Comparison of ENCODE assay signal across 10 cellular contexts in the genomic region with DNA sequence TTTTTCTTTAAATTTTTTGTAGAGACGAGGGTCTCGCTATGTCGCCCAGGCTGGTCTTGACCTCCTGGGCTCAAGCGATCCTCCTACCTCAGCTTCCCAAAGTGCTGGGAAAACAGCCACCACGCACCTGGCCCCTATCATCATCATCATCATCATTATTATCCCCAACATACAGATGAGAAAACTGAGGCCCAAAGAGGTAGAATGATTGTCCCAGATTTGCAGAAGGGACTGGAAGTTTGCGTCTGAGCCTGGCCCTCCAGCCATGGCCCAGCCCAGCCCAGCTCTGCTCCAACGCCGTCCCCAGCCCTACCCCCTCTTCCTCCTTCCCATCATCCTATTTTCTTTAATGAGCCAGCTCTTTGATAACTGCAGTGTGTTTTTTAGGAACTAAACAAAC. TPM values are rescaled to one million over a fixed set of nuclear protein-coding genes. Genes with fewer than 3 reads are reported as not detected.
"Had no signal": no experiment of that assay in that cellular context is flagged by ENCODE, and none has a peak within 500 bp of the region (broad histone marks: within the 10 kb centered on the region; RNA-seq: fewer than 3 reads in every experiment).

No MANE protein-coding gene starts in this region.

- ATAC-seq: HepG2 had no signal

- H3K9ac ChIP-seq: KMS-11 had no signal

- H3K4me2 ChIP-seq: KMS-11 had no signal

- H3K27ac ChIP-seq: HL-60, KMS-11 had no signal

- DNase-seq: IMR-90, KBM-7, KG1 had no signal

- FAIRE-seq: HepG2, HTR-8/SVneo had no signal

RNA-seq across cellular contexts. Expression of gene TMEM130, which starts 34.9 kb away (rescaled TPM):
- total RNA-seq: HepG2, HT-29, HT1080 had no signal
- polyA plus RNA-seq: HepG2, IgD-negative memory B cell had no signal
